ENCODE assay signal across 8 cellular contexts in the genomic region with DNA sequence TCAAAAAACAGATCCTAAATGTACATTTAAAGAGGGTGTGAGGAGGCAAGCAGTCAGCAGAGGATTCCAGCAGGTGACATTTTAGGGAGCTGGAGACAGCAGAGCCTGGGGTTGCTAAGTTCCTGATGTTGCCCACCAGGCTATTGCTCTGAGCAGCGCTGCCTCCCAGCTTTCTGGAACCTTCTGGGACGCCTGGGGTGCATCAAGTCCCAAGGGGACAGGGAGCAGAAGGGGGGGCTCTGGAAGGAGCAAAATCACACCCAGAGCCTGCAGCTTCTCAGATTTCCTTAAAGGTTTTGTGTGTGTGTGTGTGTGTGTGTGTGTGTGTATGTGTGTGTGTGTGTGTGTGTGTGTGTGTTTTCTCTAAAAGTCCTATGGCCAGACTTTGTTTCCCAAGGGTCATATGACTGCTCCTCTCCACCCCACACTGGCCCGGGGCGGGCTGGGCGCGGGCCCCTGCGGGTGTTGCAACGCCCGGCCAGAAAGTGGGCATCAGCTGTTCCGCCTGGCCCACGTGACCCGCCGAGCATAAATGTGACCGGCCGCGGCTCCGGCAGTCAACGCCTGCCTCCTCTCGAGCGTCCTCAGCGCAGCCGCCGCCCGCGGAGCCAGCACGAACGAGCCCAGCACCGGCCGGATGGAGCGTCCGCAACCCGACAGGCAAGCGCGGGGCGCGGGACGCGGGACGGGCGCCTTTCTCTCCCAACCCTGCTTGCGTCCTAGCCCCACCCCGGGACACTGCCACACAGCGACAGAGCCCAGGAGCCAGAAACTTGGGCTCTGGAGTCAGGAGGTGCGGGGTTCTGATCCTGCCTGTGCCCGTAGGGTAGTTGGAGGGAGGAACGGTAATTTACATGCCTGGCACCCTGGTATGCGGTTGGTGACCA. TPM values are rescaled to one million over a fixed set of nuclear protein-coding genes. Genes with fewer than 3 reads are reported as not detected.
DNase-seq lines count a peak whose midpoint lies in the region; ATAC-seq and TF ChIP-seq lines count a peak whose summit lies in the region.

A gene with protein sequence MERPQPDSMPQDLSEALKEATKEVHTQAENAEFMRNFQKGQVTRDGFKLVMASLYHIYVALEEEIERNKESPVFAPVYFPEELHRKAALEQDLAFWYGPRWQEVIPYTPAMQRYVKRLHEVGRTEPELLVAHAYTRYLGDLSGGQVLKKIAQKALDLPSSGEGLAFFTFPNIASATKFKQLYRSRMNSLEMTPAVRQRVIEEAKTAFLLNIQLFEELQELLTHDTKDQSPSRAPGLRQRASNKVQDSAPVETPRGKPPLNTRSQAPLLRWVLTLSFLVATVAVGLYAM (plus strand): TSS at position 560 of the 887 bp plus-strand sequence. CDS start 78 bp downstream, at position 638.

- H3K27ac ChIP-seq in dorsolateral prefrontal cortex (peak within 1 kb of the TSS in 55 of 59 donors; percentile 10 to 90 (median 70)), left lung (peak within 1 kb of the TSS; percentile 78 to 87)

- TF ChIP-seq CTCF in GM12872 (IDR thresholded peaks at IDR 0.05; ENCODE audit: insufficient read depth, low read depth, low read length) (0 out of 3 replicates have a peak, but pooled peaks have one; percentile 4), dorsolateral prefrontal cortex (IDR thresholded peaks at IDR 0.05 in 54 of 56, conservative IDR thresholded peaks at IDR 0.05 in 2 of 56; ENCODE audit: low read depth in 1 of 56, partially characterized antibody in 56 of 56) (peak in 47 of 56 donors; percentile 8 to 60 (median 35)), left lung (IDR thresholded peaks at IDR 0.05) (peak in 1 of 2 donors; percentile 7)

- DNase-seq in NCI-H2227 treated with DMSO at 0.1 percent for 48 hours (lab: John Stamatoyannopoulos, UW) (peak; percentile 60), dorsolateral prefrontal cortex (peak; percentile 59 to 91 (median 88)), left lung (peak; percentile 96 to 100)
- peak; percentile 12 to 22 for DNase-seq in activated CD4-positive, alpha-beta T cell treated with anti-CD3 and anti-CD28 coated beads, Interleukin-2, amount 50 U/mL, for 4 hours
- peak; percentile 47 to 66 for DNase-seq in stimulated activated CD4-positive, alpha-beta T cell treated with anti-CD3 and anti-CD28 coated beads, Interleukin-2, amount 100 ng/mL, for 24 hours

- no peaks in the 10 kb centered on the region for H3K9me3 ChIP-seq in left lung

- intact Hi-C loops in dorsolateral prefrontal cortex (cut with DNase I) (loop anchor here in 1 of 2 donors (2.0 kb wide), 1 partner anchor 28 kb away; no protein-coding TSS in a partner anchor), left lung (cut with DNase I) (no loop called here)

- ATAC-seq in HG02678 (IDR thresholded peaks at IDR 0.05; ENCODE audit: unreplicated experiment) (peak; percentile 71), left lung (peak; percentile 81), HG02840 (IDR thresholded peaks at IDR 0.05; ENCODE audit: low FRiP score, unreplicated experiment) (no peak)

- peaks cover 0 to 31% of the 10 kb centered on the region in 2 donors for H3K36me3 ChIP-seq in left lung

- no peaks in the 10 kb centered on the region for H3K27me3 ChIP-seq in dorsolateral prefrontal cortex
- no peaks in the 10 kb centered on the region for H3K27me3 ChIP-seq in left lung

- peak within 1 kb of the TSS; percentile 41 to 81 (median 65) for H3K4me3 ChIP-seq in dorsolateral prefrontal cortex
- H3K4me3 ChIP-seq in left lung, result peak within 1 kb of the TSS; percentile 49 to 72

- peaks cover 23 to 87% of the 10 kb centered on the region in 2 donors for H3K4me1 ChIP-seq in left lung

RNA-seq across cellular contexts. Expression of the gene that starts here (rescaled TPM):
- total RNA-seq in dorsolateral prefrontal cortex (10 to 100 TPM in 51 of 120 experiments, 1 to 10 TPM in 69; 1.5 to 40.4 (median 8.6) TPM), left lung (100 to 1,000 TPM in 1 of 2 donors, 10 to 100 TPM in 1; 43.4 to 355 TPM)

Comparison
In these comparisons a context has a peak if more than half of its experiments do, and no peak if none do; other contexts are left out.
1. DNase-seq: peak in every context shown above with its lines; median percentile 98 in left lung; 88 in dorsolateral prefrontal cortex; 60 in NCI-H2227 treated with DMSO at 0.1 percent for 48 hours; 56 in stimulated activated CD4-positive, alpha-beta T cell treated with anti-CD3 and anti-CD28 coated beads, Interleukin-2, amount 100 ng/mL, for 24 hours; 17 in activated CD4-positive, alpha-beta T cell treated with anti-CD3 and anti-CD28 coated beads, Interleukin-2, amount 50 U/mL, for 4 hours.